Comparison of ENCODE assay signal across 14 cellular contexts in genomic region chr10:12412671-12413368, GRCh38.
DNase-seq lines count a peak whose midpoint lies in the region; ATAC-seq and TF ChIP-seq lines count a peak whose summit lies in the region.
"Had no signal": no experiment of that assay in that cellular context is flagged by ENCODE, and none has a peak within 500 bp of the region (broad histone marks: within the 10 kb centered on the region; RNA-seq: fewer than 3 reads in every experiment).

No MANE protein-coding gene starts in this region.

- ATAC-seq in memory B cell (ENCODE audit: low read depth) (no peak), HG03280 (IDR thresholded peaks at IDR 0.05; ENCODE audit: unreplicated experiment) (no peak)
- ATAC-seq: K562 had no signal

- no peak overlapping the region for H3K27ac Mint-ChIP-seq in activated CD4-positive, alpha-beta memory T cell treated with anti-CD3 and anti-CD28 coated beads, Interleukin-2, amount 10 ng/mL, durations not matched to agents 7 days and 5 days
- H3K27ac Mint-ChIP-seq in memory B cell = peak overlapping the region; percentile 6

- DNase-seq in activated CD4-positive, alpha-beta memory T cell treated with anti-CD3 and anti-CD28 coated beads, Interleukin-2, amount 10 ng/mL, durations not matched to agents 7 days and 5 days = peak; percentile 48
- DNase-seq in memory B cell (ENCODE audit: low spot score in 2 of 2) = no peak
- peak; percentile 22 to 65 for DNase-seq in stimulated activated CD8-positive, alpha-beta memory T cell treated with anti-CD3 and anti-CD28 coated beads, Interleukin-7, amount 100 ng/mL, for 48 hours (ENCODE audit: extremely low read depth in 1 of 2, low read depth in 1 of 2)
- DNase-seq in hepatic stellate cell (ENCODE audit: low spot score) = no peak
- DNase-seq in coronary artery (ENCODE audit: low spot score) = no peak
- DNase-seq: NCI-H1694 treated with DMSO at 0.1 percent for 48 hours, SHP77 treated with DMSO at 0.1 percent for 48 hours had no signal

- H3K36me3 ChIP-seq in KOPT-K1 (ENCODE audit: insufficient read depth, low read length) = no peaks in the 10 kb centered on the region
- H3K36me3 ChIP-seq: esophagus muscularis mucosa, thoracic aorta had no signal

- H3K36me3 Mint-ChIP-seq in activated CD4-positive, alpha-beta memory T cell treated with anti-CD3 and anti-CD28 coated beads, Interleukin-2, amount 10 ng/mL, durations not matched to agents 7 days and 5 days (ENCODE audit: low read depth) = peaks cover 20% of the 10 kb centered on the region
- peaks cover 20% of the 10 kb centered on the region for H3K36me3 Mint-ChIP-seq in memory B cell

- H3K4me3 ChIP-seq in coronary artery = no peak overlapping the region
- H3K4me3 ChIP-seq: esophagus muscularis mucosa, K562, thoracic aorta had no signal

- H3K4me3 Mint-ChIP-seq in activated CD4-positive, alpha-beta memory T cell treated with anti-CD3 and anti-CD28 coated beads, Interleukin-2, amount 10 ng/mL, durations not matched to agents 7 days and 5 days = no peak overlapping the region
- H3K4me3 Mint-ChIP-seq in memory B cell = no peak overlapping the region

- H3K9me3 ChIP-seq in KOPT-K1 (ENCODE audit: insufficient read depth, low read length, poor library complexity, severe bottlenecking) = no peaks in the 10 kb centered on the region
- H3K9me3 ChIP-seq: esophagus muscularis mucosa, thoracic aorta had no signal

- H3K9me3 Mint-ChIP-seq in activated CD4-positive, alpha-beta memory T cell treated with anti-CD3 and anti-CD28 coated beads, Interleukin-2, amount 10 ng/mL, durations not matched to agents 7 days and 5 days = peaks cover 3% of the 10 kb centered on the region
- peaks cover 2% of the 10 kb centered on the region for H3K9me3 Mint-ChIP-seq in memory B cell

- H3K27me3 Mint-ChIP-seq in activated CD4-positive, alpha-beta memory T cell treated with anti-CD3 and anti-CD28 coated beads, Interleukin-2, amount 10 ng/mL, durations not matched to agents 7 days and 5 days = no peaks in the 10 kb centered on the region
- no peaks in the 10 kb centered on the region for H3K27me3 Mint-ChIP-seq in memory B cell

- H3K27ac ChIP-seq in KOPT-K1 (ENCODE audit: low read depth, low read length, poor library complexity, severe bottlenecking) (peak overlapping the region; percentile 62), coronary artery (no peak overlapping the region)
- H3K27ac ChIP-seq: esophagus muscularis mucosa, parathyroid adenoma, thoracic aorta, VCaP had no signal

- TF ChIP-seq CTCF in coronary artery (IDR thresholded peaks at IDR 0.05) = no peak

- peaks cover 26% of the 10 kb centered on the region for H3K4me1 Mint-ChIP-seq in activated CD4-positive, alpha-beta memory T cell treated with anti-CD3 and anti-CD28 coated beads, Interleukin-2, amount 10 ng/mL, durations not matched to agents 7 days and 5 days
- H3K4me1 Mint-ChIP-seq in memory B cell = peaks cover 26% of the 10 kb centered on the region

- POLR2A ChIA-PET in activated CD4-positive, alpha-beta memory T cell treated with anti-CD3 and anti-CD28 coated beads, Interleukin-2, amount 10 ng/mL, durations not matched to agents 7 days and 5 days (lab: Charles Lee) = no interaction called here

- CTCF ChIA-PET in activated CD4-positive, alpha-beta memory T cell treated with anti-CD3 and anti-CD28 coated beads, Interleukin-2, amount 10 ng/mL, durations not matched to agents 7 days and 5 days (lab: Charles Lee) = no interaction called here

Comparison
In these comparisons a context has a peak if more than half of its experiments do, and no peak if none do; other contexts are left out.
1. DNase-seq: peak in activated CD4-positive, alpha-beta memory T cell treated with anti-CD3 and anti-CD28 coated beads, Interleukin-2, amount 10 ng/mL, durations not matched to agents 7 days and 5 days (single experiment) and stimulated activated CD8-positive, alpha-beta memory T cell treated with anti-CD3 and anti-CD28 coated beads, Interleukin-7, amount 100 ng/mL, for 48 hours (2 of 2); none in memory B cell (0 of 2), hepatic stellate cell (single experiment) and coronary artery (single experiment).